ENCODE assay signal across 12 cellular contexts in genomic region chr12:111424189-111424792, GRCh38. TPM values are rescaled to one million over a fixed set of nuclear protein-coding genes. Genes with fewer than 3 reads are reported as not detected.
DNase-seq lines count a peak whose midpoint lies in the region; ATAC-seq, FAIRE-seq and TF ChIP-seq lines count a peak whose summit lies in the region.
"Had no signal": no experiment of that assay in that cellular context is flagged by ENCODE, and none has a peak within 500 bp of the region (broad histone marks: within the 10 kb centered on the region; RNA-seq: fewer than 3 reads in every experiment).

No MANE protein-coding gene starts in this region.

- H3K27ac Mint-ChIP-seq in stimulated activated naive CD8-positive, alpha-beta T cell treated with anti-CD3 and anti-CD28 coated beads, Interleukin-15, Interleukin-2, amounts not matched to agents 100 ng/mL and 50 ng/mL, for 24 hours = peak overlapping the region; percentile 64
- H3K27ac Mint-ChIP-seq in activated CD8-positive, alpha-beta T cell treated with anti-CD3 and anti-CD28 coated beads, Interleukin-2, amount 10 ng/mL, durations not matched to agents 7 days and 5 days = peak overlapping the region; percentile 92
- H3K27ac Mint-ChIP-seq in type B pancreatic cell = no peak overlapping the region

- TF ChIP-seq POLR2A in breast epithelium (IDR thresholded peaks at IDR 0.05) = no peak

- CTCF ChIA-PET in activated CD8-positive, alpha-beta T cell treated with anti-CD3 and anti-CD28 coated beads, Interleukin-2, amount 10 ng/mL, durations not matched to agents 7 days and 5 days (lab: Charles Lee) = interaction anchor here (1.1 to 13.8 kb wide), 3 partner anchors 15 to 26 kb away, joined by 3 to 170 read pairs (median 6); no protein-coding TSS in a partner anchor

- H3K4me3 ChIP-seq in right cardiac atrium (ENCODE audit: low read length) (no peak overlapping the region), breast epithelium (no peak overlapping the region), kidney (ENCODE audit: low read length in 2 of 2) (no peak overlapping the region)

- H3K9ac ChIP-seq in kidney (ENCODE audit: low read length in 2 of 2) = no peak overlapping the region

- H3K27ac ChIP-seq in right cardiac atrium (ENCODE audit: low read length) (no peak overlapping the region), breast epithelium (no peak overlapping the region), kidney (ENCODE audit: low read depth in 2 of 2, low read length in 2 of 2) (no peak overlapping the region)

- ATAC-seq in stimulated activated naive CD8-positive, alpha-beta T cell treated with anti-CD3 and anti-CD28 coated beads, Interleukin-15, Interleukin-2, amounts not matched to agents 100 U/mL and 50 U/mL, for 24 hours = no peak
- ATAC-seq in activated CD8-positive, alpha-beta T cell treated with anti-CD3 and anti-CD28 coated beads, Interleukin-2, amount 10 ng/mL, durations not matched to agents 7 days and 5 days = no peak
- peak in 1 of 2 donors; percentile 4 for ATAC-seq in right cardiac atrium

- peaks cover 16% of the 10 kb centered on the region for H3K4me1 ChIP-seq in right cardiac atrium (ENCODE audit: control insufficient read depth, insufficient read depth, low read length)
- H3K4me1 ChIP-seq in breast epithelium = no peaks in the 10 kb centered on the region
- peaks cover 5 to 26% of the 10 kb centered on the region in 2 donors for H3K4me1 ChIP-seq in kidney (ENCODE audit: control insufficient read depth in 1 of 2, insufficient read depth in 1 of 2, low read depth in 1 of 2, low read length in 2 of 2)

- no peak for DNase-seq in stimulated activated naive CD8-positive, alpha-beta T cell treated with anti-CD3 and anti-CD28 coated beads, Interleukin-15, Interleukin-2, amounts not matched to agents 100 U/mL and 50 U/mL, for 24 hours
- DNase-seq in activated CD8-positive, alpha-beta T cell treated with anti-CD3 and anti-CD28 coated beads, Interleukin-2, amount 10 ng/mL, durations not matched to agents 7 days and 5 days = no peak
- DNase-seq in right cardiac atrium = peak in 2 of 3 donors; percentile 53 to 61
- DNase-seq in breast epithelium (ENCODE audit: low spot score in 2 of 2) = no peak
- no peak for DNase-seq in NCI-H2196 treated with DMSO at 0.1 percent for 48 hours (lab: John Stamatoyannopoulos, UW; ENCODE audit: unreplicated experiment)
- DNase-seq in kidney = no peak
- no peak for DNase-seq in type B pancreatic cell (ENCODE audit: extremely low spot score, unreplicated experiment)
- DNase-seq: hippocampal formation; MM.1S; stimulated activated CD4-positive, alpha-beta T cell treated with anti-CD3 and anti-CD28 coated beads, Interleukin-4, amount 100 ng/mL, for 24 hours; T-helper 9 cell had no signal

- H3K36me3 ChIP-seq in breast epithelium = no peaks in the 10 kb centered on the region
- peaks cover 2 to 6% of the 10 kb centered on the region in 2 donors for H3K36me3 ChIP-seq in kidney (ENCODE audit: control insufficient read depth in 1 of 2, insufficient read depth in 2 of 2, low read length in 2 of 2)

- H3K27me3 Mint-ChIP-seq in stimulated activated naive CD8-positive, alpha-beta T cell treated with anti-CD3 and anti-CD28 coated beads, Interleukin-15, Interleukin-2, amounts not matched to agents 100 ng/mL and 50 ng/mL, for 24 hours = no peaks in the 10 kb centered on the region
- H3K27me3 Mint-ChIP-seq in activated CD8-positive, alpha-beta T cell treated with anti-CD3 and anti-CD28 coated beads, Interleukin-2, amount 10 ng/mL, durations not matched to agents 7 days and 5 days (ENCODE audit: low read depth) = no peaks in the 10 kb centered on the region
- H3K27me3 Mint-ChIP-seq in type B pancreatic cell = no peaks in the 10 kb centered on the region

- no peak for FAIRE-seq in kidney (lab: Jason Lieb, UNC)

- intact Hi-C loops in right cardiac atrium (cut with DNase I) (no loop called here), breast epithelium (cut with DNase I; ENCODE audit: low total_unique reads) (no loop called here), kidney (cut with DNase I) (no loop called here)

- H3K27me3 ChIP-seq in right cardiac atrium (ENCODE audit: control insufficient read depth, insufficient read depth) = no peaks in the 10 kb centered on the region
- no peaks in the 10 kb centered on the region for H3K27me3 ChIP-seq in breast epithelium

- no peak overlapping the region for H3K4me3 Mint-ChIP-seq in stimulated activated naive CD8-positive, alpha-beta T cell treated with anti-CD3 and anti-CD28 coated beads, Interleukin-15, Interleukin-2, amounts not matched to agents 100 ng/mL and 50 ng/mL, for 24 hours
- no peak overlapping the region for H3K4me3 Mint-ChIP-seq in activated CD8-positive, alpha-beta T cell treated with anti-CD3 and anti-CD28 coated beads, Interleukin-2, amount 10 ng/mL, durations not matched to agents 7 days and 5 days
- no peak overlapping the region for H3K4me3 Mint-ChIP-seq in type B pancreatic cell

- H3K9me3 Mint-ChIP-seq in stimulated activated naive CD8-positive, alpha-beta T cell treated with anti-CD3 and anti-CD28 coated beads, Interleukin-15, Interleukin-2, amounts not matched to agents 100 ng/mL and 50 ng/mL, for 24 hours = no peaks in the 10 kb centered on the region
- H3K9me3 Mint-ChIP-seq in activated CD8-positive, alpha-beta T cell treated with anti-CD3 and anti-CD28 coated beads, Interleukin-2, amount 10 ng/mL, durations not matched to agents 7 days and 5 days (ENCODE audit: insufficient read depth) = no peaks in the 10 kb centered on the region
- H3K9me3 Mint-ChIP-seq in type B pancreatic cell = no peaks in the 10 kb centered on the region

- TF ChIP-seq CTCF in breast epithelium (IDR thresholded peaks at IDR 0.05) (no peak), kidney (IDR thresholded peaks at IDR 0.05; ENCODE audit: borderline replicate concordance, extremely low read depth, insufficient read depth) (no peak), type B pancreatic cell (conservative IDR thresholded peaks at IDR 0.05) (no peak)

- H3K9me3 ChIP-seq in right cardiac atrium (ENCODE audit: control insufficient read depth, low read length) = no peaks in the 10 kb centered on the region
- H3K9me3 ChIP-seq in breast epithelium = no peaks in the 10 kb centered on the region
- no peaks in the 10 kb centered on the region for H3K9me3 ChIP-seq in kidney (ENCODE audit: control insufficient read depth in 1 of 2, low read length in 2 of 2)

- WGBS in right cardiac atrium = 80% methylated on average over 11 of the region's 11 CpGs

- H3K36me3 Mint-ChIP-seq in stimulated activated naive CD8-positive, alpha-beta T cell treated with anti-CD3 and anti-CD28 coated beads, Interleukin-15, Interleukin-2, amounts not matched to agents 100 ng/mL and 50 ng/mL, for 24 hours (ENCODE audit: low read depth) = peaks cover 40% of the 10 kb centered on the region
- peaks cover 59% of the 10 kb centered on the region for H3K36me3 Mint-ChIP-seq in activated CD8-positive, alpha-beta T cell treated with anti-CD3 and anti-CD28 coated beads, Interleukin-2, amount 10 ng/mL, durations not matched to agents 7 days and 5 days (ENCODE audit: low read depth)
- H3K36me3 Mint-ChIP-seq in type B pancreatic cell = peaks cover 3% of the 10 kb centered on the region

- POLR2A ChIA-PET in activated CD8-positive, alpha-beta T cell treated with anti-CD3 and anti-CD28 coated beads, Interleukin-2, amount 10 ng/mL, durations not matched to agents 7 days and 5 days (lab: Charles Lee) = interaction anchor here (0.8 to 2.7 kb wide), 3 partner anchors 12 to 20 kb away, joined by 3 to 11 read pairs (median 4); partner anchors contain the start of gene SH2B3

- peaks cover 72% of the 10 kb centered on the region for H3K4me1 Mint-ChIP-seq in stimulated activated naive CD8-positive, alpha-beta T cell treated with anti-CD3 and anti-CD28 coated beads, Interleukin-15, Interleukin-2, amounts not matched to agents 100 ng/mL and 50 ng/mL, for 24 hours (ENCODE audit: low read depth)
- peaks cover 70% of the 10 kb centered on the region for H3K4me1 Mint-ChIP-seq in activated CD8-positive, alpha-beta T cell treated with anti-CD3 and anti-CD28 coated beads, Interleukin-2, amount 10 ng/mL, durations not matched to agents 7 days and 5 days (ENCODE audit: low read depth)
- no peaks in the 10 kb centered on the region for H3K4me1 Mint-ChIP-seq in type B pancreatic cell (ENCODE audit: unreplicated experiment)

RNA-seq across cellular contexts. Expression of gene SH2B3, which starts 18.6 kb away (rescaled TPM):
- 10 to 100 TPM; 49.9 to 50.9 TPM for total RNA-seq in activated CD8-positive, alpha-beta T cell treated with anti-CD3 and anti-CD28 coated beads, Interleukin-2, amount 10 ng/mL, durations not matched to agents 7 days and 5 days
- total RNA-seq in right cardiac atrium (10 to 100 TPM; 24.9 to 31.2 (median 29.2) TPM), breast epithelium (10 to 100 TPM; 13.9 to 27.4 (median 17.4) TPM), kidney (35.0 TPM), type B pancreatic cell (ENCODE audit: low replicate concordance) (2.4 and 5.2 TPM in 2 replicates)
- polyA plus RNA-seq in right cardiac atrium (10.3 TPM), kidney (ENCODE audit: insufficient read depth, low read depth, low replicate concordance) (7.3 TPM)

RNA-seq across cellular contexts. Expression of gene PHETA1, which starts 55.4 kb away (rescaled TPM):
- 1 to 10 TPM; 1.1 to 1.7 TPM for total RNA-seq in activated CD8-positive, alpha-beta T cell treated with anti-CD3 and anti-CD28 coated beads, Interleukin-2, amount 10 ng/mL, durations not matched to agents 7 days and 5 days
- total RNA-seq in right cardiac atrium = 10 to 100 TPM in 1 of 4 donors, 1 to 10 TPM in 3; 8.0 to 11.6 (median 8.8) TPM
- polyA plus RNA-seq in right cardiac atrium = 9.1 TPM
- 10 to 100 TPM in 2 of 3 donors, 1 to 10 TPM in 1; 6.6 to 10.9 (median 10.2) TPM for total RNA-seq in breast epithelium
- total RNA-seq in kidney = 19.0 TPM
- 6.3 TPM for polyA plus RNA-seq in kidney (ENCODE audit: insufficient read depth, low read depth, low replicate concordance)
- total RNA-seq in type B pancreatic cell (ENCODE audit: low replicate concordance) = 25.5 and 27.4 TPM in 2 replicates

Comparison
In these comparisons a context has a peak if more than half of its experiments do, and no peak if none do; other contexts are left out.
1. DNase-seq: peak in right cardiac atrium (2 of 3); none in stimulated activated naive CD8-positive, alpha-beta T cell treated with anti-CD3 and anti-CD28 coated beads, Interleukin-15, Interleukin-2, amounts not matched to agents 100 U/mL and 50 U/mL, for 24 hours (single experiment), activated CD8-positive, alpha-beta T cell treated with anti-CD3 and anti-CD28 coated beads, Interleukin-2, amount 10 ng/mL, durations not matched to agents 7 days and 5 days (single experiment), breast epithelium (0 of 2), NCI-H2196 treated with DMSO at 0.1 percent for 48 hours (single experiment), kidney (single experiment) and type B pancreatic cell (single experiment).